In the genomic region with DNA sequence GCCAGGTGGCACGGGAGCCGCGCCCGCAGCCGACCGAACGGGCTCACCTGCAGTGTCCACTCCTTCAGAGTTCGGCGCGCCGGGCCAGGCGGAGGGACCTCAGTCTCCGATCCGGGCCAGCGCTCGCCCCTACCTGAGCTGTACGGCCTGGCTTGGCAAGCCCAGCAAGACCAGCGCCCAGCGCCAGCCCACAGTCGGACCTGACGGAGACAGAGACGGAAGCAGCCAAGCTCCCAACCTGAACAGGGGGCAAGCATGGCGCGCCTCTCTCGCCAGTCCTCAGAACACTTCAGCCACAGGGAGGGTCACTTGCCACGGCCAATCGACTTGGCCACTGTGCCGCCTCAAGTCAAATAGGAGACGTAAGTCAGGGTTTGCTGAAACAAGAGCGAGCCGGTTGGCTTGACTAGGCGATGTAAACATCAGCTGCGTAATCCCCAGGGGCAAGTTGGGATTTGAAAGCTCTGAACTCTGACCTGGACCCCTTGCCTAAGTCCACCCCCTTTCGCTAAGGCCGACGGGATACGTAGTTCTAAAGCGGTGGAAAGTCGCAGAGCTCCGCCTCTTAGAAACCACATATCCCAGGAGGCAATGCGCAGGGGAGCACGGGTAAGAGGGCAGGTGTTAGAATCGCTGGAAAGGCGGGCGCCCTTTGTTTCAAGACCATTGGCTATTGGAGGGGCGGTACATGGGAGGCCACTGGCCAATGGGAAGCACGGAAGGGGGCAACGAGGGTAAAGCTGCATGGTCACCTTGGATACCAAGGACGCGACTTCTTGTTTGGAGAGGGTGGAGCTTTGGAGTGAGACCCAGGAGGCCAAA, we compare ENCODE assay signal across 8 cellular contexts. TPM values are rescaled to one million over a fixed set of nuclear protein-coding genes. Genes with fewer than 3 reads are reported as not detected.
DNase-seq lines count a peak whose midpoint lies in the region; ATAC-seq, FAIRE-seq and TF ChIP-seq lines count a peak whose summit lies in the region.
"Not testable (repeated sequence)": the region's sequence is repeated elsewhere in the genome, so short reads cannot be mapped to it uniquely, and the experiment has no call there.

A gene with protein sequence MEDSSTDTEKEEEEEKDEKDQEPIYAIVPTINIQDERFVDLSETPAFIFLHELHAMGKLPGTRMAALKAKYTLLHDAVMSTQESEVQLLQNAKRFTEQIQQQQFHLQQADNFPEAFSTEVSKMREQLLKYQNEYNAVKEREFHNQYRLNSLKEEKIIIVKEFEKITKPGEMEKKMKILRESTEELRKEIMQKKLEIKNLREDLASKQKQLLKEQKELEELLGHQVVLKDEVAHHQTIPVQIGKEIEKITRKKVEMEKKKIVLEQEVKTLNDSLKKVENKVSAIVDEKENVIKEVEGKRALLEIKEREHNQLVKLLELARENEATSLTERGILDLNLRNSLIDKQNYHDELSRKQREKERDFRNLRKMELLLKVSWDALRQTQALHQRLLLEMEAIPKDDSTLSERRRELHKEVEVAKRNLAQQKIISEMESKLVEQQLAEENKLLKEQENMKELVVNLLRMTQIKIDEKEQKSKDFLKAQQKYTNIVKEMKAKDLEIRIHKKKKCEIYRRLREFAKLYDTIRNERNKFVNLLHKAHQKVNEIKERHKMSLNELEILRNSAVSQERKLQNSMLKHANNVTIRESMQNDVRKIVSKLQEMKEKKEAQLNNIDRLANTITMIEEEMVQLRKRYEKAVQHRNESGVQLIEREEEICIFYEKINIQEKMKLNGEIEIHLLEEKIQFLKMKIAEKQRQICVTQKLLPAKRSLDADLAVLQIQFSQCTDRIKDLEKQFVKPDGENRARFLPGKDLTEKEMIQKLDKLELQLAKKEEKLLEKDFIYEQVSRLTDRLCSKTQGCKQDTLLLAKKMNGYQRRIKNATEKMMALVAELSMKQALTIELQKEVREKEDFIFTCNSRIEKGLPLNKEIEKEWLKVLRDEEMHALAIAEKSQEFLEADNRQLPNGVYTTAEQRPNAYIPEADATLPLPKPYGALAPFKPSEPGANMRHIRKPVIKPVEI (plus strand): TSS at position 756 of the 822 bp plus-strand sequence. CDS start 45,054 bp downstream, outside the sequence.

- not testable (repeated sequence) for H3K36me3 ChIP-seq in H1 (ENCODE audit: control insufficient read depth in 2 of 4, insufficient read depth in 4 of 4, low read length in 3 of 4)

- CTCF ChIA-PET in H1 (lab: Charles Lee; ENCODE audit: partially characterized antibody) = interaction anchor here (1.4 kb wide), 1 partner anchor 125 kb away, joined by 5 read pairs; no protein-coding TSS in a partner anchor

- peak within 1 kb of the TSS; percentile 72 to 73 for H3K4me2 ChIP-seq in H1 (ENCODE audit: insufficient read depth in 1 of 2, low read depth in 2 of 2, low read length in 2 of 2)

- peak within 1 kb of the TSS; percentile 51; the same call in 1 of the 2 replicates for H2AFZ ChIP-seq in H1 (ENCODE audit: low read length)

- not testable (repeated sequence) for H3K27me3 Mint-ChIP-seq in memory B cell

- not testable (repeated sequence) for H2BK12ac ChIP-seq in H1 (ENCODE audit: low read depth, low read length)

- not testable (repeated sequence) for H2BK20ac ChIP-seq in H1 (ENCODE audit: low read length)

- TF ChIP-seq RAD21 in H1 (IDR thresholded peaks at IDR 0.05 in 1 of 2, conservative IDR thresholded peaks at IDR 0.05 in 1 of 2; ENCODE audit: low read depth in 2 of 2, low read length in 2 of 2) = not testable (repeated sequence)

- not testable (repeated sequence) for H2BK5ac ChIP-seq in H1 (ENCODE audit: low read depth, low read length)

- ATAC-seq in GM21423 (IDR thresholded peaks at IDR 0.05; ENCODE audit: unreplicated experiment) (peak; percentile 98), memory B cell (ENCODE audit: low read depth) (peak; percentile 94)

- POLR2A ChIA-PET in H1 (lab: Charles Lee; ENCODE audit: partially characterized antibody) = not testable (repeated sequence)

- not testable (repeated sequence) for H3K79me2 ChIP-seq in H1 (ENCODE audit: control insufficient read depth in 1 of 2, insufficient read depth in 2 of 2, low read length in 2 of 2)

- H4K20me1 ChIP-seq in H1 (replicated peaks in 1 of 2; ENCODE audit: control insufficient read depth in 1 of 2, insufficient read depth in 2 of 2, low read length in 2 of 2) = not testable (repeated sequence)

- not testable (repeated sequence) for H3K4me1 Mint-ChIP-seq in memory B cell

- H3K27me3 ChIP-seq in H1 (replicated peaks in 1 of 4; ENCODE audit: control insufficient read depth in 3 of 4, extremely low read depth in 1 of 4, insufficient read depth in 3 of 4, low read length in 3 of 4) = not testable (repeated sequence)

- H3K56ac ChIP-seq in H1 (replicated peaks; ENCODE audit: insufficient read length, low read depth, low read length) = not testable (repeated sequence)

- peak within 1 kb of the TSS; percentile 83 for H3K27ac Mint-ChIP-seq in memory B cell

- H3K4me3 Mint-ChIP-seq in memory B cell = peak within 1 kb of the TSS; percentile 88

- not testable (repeated sequence) for H4K5ac ChIP-seq in H1 (ENCODE audit: insufficient read length, low read depth, low read length)

- H3K9me3 Mint-ChIP-seq in memory B cell = not testable (repeated sequence)

- H3K9me3 ChIP-seq in H1 (ENCODE audit: insufficient read depth in 2 of 2, low read depth in 1 of 2, low read length in 1 of 2) = not testable (repeated sequence)

- WGBS in H1 (ENCODE audit: extremely low coverage in 1 of 2, insufficient coverage in 1 of 2, insufficient read length in 1 of 2, insufficient replicate concordance in 2 of 2, low coverage in 1 of 2, low lambda C conversion rate in 2 of 2, missing lambda C conversion rate in 1 of 2), 2 experiments = 1% methylated on average over 44 of the region's 50 CpGs; no CpG with 5 or more reads in 1 of the 2 experiments

- H3K23me2 ChIP-seq in H1 (ENCODE audit: low read depth, low read length) = not testable (repeated sequence)

- DNase-seq in COLO829 (ENCODE audit: low spot score) (peak; percentile 86), HUDEP-2 (lab: John Stamatoyannopoulos, UW; ENCODE audit: unreplicated experiment in 76 of 76) (peak in 75 of 76 experiments; percentile 26 to 98 (median 95)), NOMO-1 treated with DMSO at 0.1 percent for 48 hours (lab: John Stamatoyannopoulos, UW; ENCODE audit: unreplicated experiment) (peak; percentile 100), H1 (ENCODE audit: low read depth in 1 of 2, low spot score in 2 of 2) (peak; percentile 90 to 98), memory B cell (ENCODE audit: low spot score in 2 of 2) (peak; percentile 88 to 92)
- peak; percentile 54 to 76 (median 71) for DNase-seq in activated CD8-positive, alpha-beta memory T cell treated with anti-CD3 and anti-CD28 coated beads for 48 hours (ENCODE audit: low read depth in 2 of 3, low spot score in 2 of 3)
- peak; percentile 82 to 95 (median 89) for DNase-seq in stimulated activated CD4-positive, alpha-beta T cell treated with anti-CD3 and anti-CD28 coated beads, TNF-alpha, amount 100 ng/mL, for 48 hours (ENCODE audit: low read depth in 3 of 3)

- H4K8ac ChIP-seq in H1 (ENCODE audit: extremely low read depth, insufficient read depth, low read length) = peak within 1 kb of the TSS; percentile 93; the same call in 1 of the 2 replicates

- not testable (repeated sequence) for H3K23ac ChIP-seq in H1 (ENCODE audit: insufficient read length)

- TF ChIP-seq EP300 in H1 (IDR thresholded peaks at IDR 0.05; ENCODE audit: borderline replicate concordance in 1 of 2, low read depth in 2 of 2, low read length in 2 of 2) = not testable (repeated sequence)

- peak within 1 kb of the TSS in 3 of 4 experiments; percentile 54 to 76 (median 61); a peak in 5 of 7 replicates for H3K9ac ChIP-seq in H1 (replicated peaks in 1 of 4; ENCODE audit: extremely low read depth in 1 of 4, low read depth in 3 of 4, low read length in 3 of 4)

- H3K18ac ChIP-seq in H1 (ENCODE audit: extremely low read depth, low read length) = not testable (repeated sequence)

- H3K4me3 ChIP-seq in H1 (ENCODE audit: extremely low read depth in 1 of 4, insufficient read depth in 2 of 4, low read depth in 3 of 4, low read length in 4 of 4) = peak within 1 kb of the TSS; percentile 45 to 87 (median 63)

- not testable (repeated sequence) for H3K4ac ChIP-seq in H1 (replicated peaks; ENCODE audit: insufficient read length, low read depth, low read length)

- not testable (repeated sequence) for H4K91ac ChIP-seq in H1 (replicated peaks; ENCODE audit: insufficient read length, low read length)

- H3K4me1 ChIP-seq in H1 (replicated peaks in 1 of 4; ENCODE audit: control insufficient read depth in 3 of 4, insufficient read depth in 4 of 4, low read length in 3 of 4) = not testable (repeated sequence)

- not testable (repeated sequence) for TF ChIP-seq CTCF in H1 (IDR thresholded peaks at IDR 0.05; ENCODE audit: control extremely low read depth in 1 of 3, insufficient read depth in 1 of 3, low read depth in 1 of 3, low read length in 3 of 3)

- H3K14ac ChIP-seq in H1 (ENCODE audit: insufficient read length) = not testable (repeated sequence)

- not testable (repeated sequence) for H3K79me1 ChIP-seq in H1 (ENCODE audit: low read depth, low read length)

- peak; percentile 90 for FAIRE-seq in H1 (lab: Jason Lieb, UNC)

- H2BK120ac ChIP-seq in H1 (replicated peaks; ENCODE audit: low read depth, low read length) = not testable (repeated sequence)

- H3K36me3 Mint-ChIP-seq in memory B cell = not testable (repeated sequence)

- H2BK15ac ChIP-seq in H1 (ENCODE audit: low read length) = not testable (repeated sequence)

- not testable (repeated sequence) for H2AK5ac ChIP-seq in H1 (ENCODE audit: low read depth, low read length)

- H3K27ac ChIP-seq in H1 (ENCODE audit: low read depth, low read length) = peak within 1 kb of the TSS; percentile 68

- not testable (repeated sequence) for TF ChIP-seq POLR2A in H1 (IDR thresholded peaks at IDR 0.05; ENCODE audit: control extremely low read depth in 1 of 2, low read depth in 2 of 2, low read length in 2 of 2)

TF ChIP-seq in H1, 55 proteins besides CTCF, POLR2A, EP300 and RAD21 (continues in another document):
- TF ChIP-seq, protein P1, sequence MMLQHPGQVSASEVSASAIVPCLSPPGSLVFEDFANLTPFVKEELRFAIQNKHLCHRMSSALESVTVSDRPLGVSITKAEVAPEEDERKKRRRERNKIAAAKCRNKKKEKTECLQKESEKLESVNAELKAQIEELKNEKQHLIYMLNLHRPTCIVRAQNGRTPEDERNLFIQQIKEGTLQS (IDR thresholded peaks at IDR 0.05; ENCODE audit: insufficient read depth, low read depth, low read length) = peak; percentile 43; the same call in 1 of the 2 replicates
- peak; percentile 60; the same call in 1 of the 2 replicates for TF ChIP-seq TAF1 (IDR thresholded peaks at IDR 0.05; ENCODE audit: low read depth, low read length)

RNA-seq across cellular contexts. Expression of the gene that starts here (rescaled TPM):
- 0.63 and 2.4 TPM in 2 replicates for total RNA-seq in H1 (2021; fragmentation: NEBNext Ultra II Directional; extraction: Animal tissue kit (Norgen Biotek cat#: 25700))
- polyA plus RNA-seq in H1 (2011; rRNA removed) = 0.35 and 0.88 TPM in 2 replicates
- 0.98 TPM for polyA plus RNA-seq in H1 (2011; cell fraction: cytosol; rRNA removed)
- polyA plus RNA-seq in H1 (2011; cell fraction: nucleus; rRNA removed) = 1.6 TPM
- polyA plus RNA-seq in H1 (2012, experiment 1 of 2) = 0.66 to 1.3 TPM (median 0.77 TPM) in 4 replicates
- not detected for polyA plus RNA-seq in H1 (2012, experiment 2 of 2)
- 1.5 TPM for polyA plus RNA-seq in H1 (2013, experiment 1 of 2)
- polyA plus RNA-seq in H1 (2013, experiment 2 of 2) = 1.1 TPM
- polyA minus RNA-seq in H1 (2011; rRNA and poly(A)+ RNA removed) = 0.41 TPM in 1 of 2 replicates, not detected in the other
- polyA minus RNA-seq in H1 (2011; cell fraction: cytosol; rRNA and poly(A)+ RNA removed) = not detected
- 2.8 TPM for polyA minus RNA-seq in H1 (2011; cell fraction: nucleus; rRNA and poly(A)+ RNA removed)

Comparison
In these comparisons a context has a peak if more than half of its experiments do, and no peak if none do; other contexts are left out.
1. Peak in every context shown above with its lines: DNase-seq, ATAC-seq, H3K4me3 ChIP-seq and H3K27ac ChIP-seq.